8 cellular contexts compared by ENCODE assay signal in genomic region chr6:85644374-85644762, GRCh38. TPM values are rescaled to one million over a fixed set of nuclear protein-coding genes. Genes with fewer than 3 reads are reported as not detected.
DNase-seq lines count a peak whose midpoint lies in the region; ATAC-seq and TF ChIP-seq lines count a peak whose summit lies in the region.

No MANE protein-coding gene starts in this region.

- no peak for TF ChIP-seq POLR2A in heart left ventricle (IDR thresholded peaks at IDR 0.05)
- TF ChIP-seq POLR2A in lower leg skin (IDR thresholded peaks at IDR 0.05), result no peak

- H3K4me3 ChIP-seq in heart left ventricle, result peak overlapping the region; percentile 64 to 99 (median 93)
- H3K4me3 ChIP-seq in lower leg skin (ENCODE audit: low read depth, poor library complexity, severe bottlenecking), result peak overlapping the region; percentile 72
- peak overlapping the region; percentile 8 for H3K4me3 ChIP-seq in urinary bladder (ENCODE audit: low read depth, low read length)

- intact Hi-C loops in heart left ventricle (cut with DNase I) (loop anchor here in 6 of 10 donors (2.0 to 5.0 kb wide), 4 partner anchors 32 to 52 kb away; partner anchors contain the start of gene SNX14 (in 3 of the 6)), left cardiac atrium (cut with DNase I) (loop anchor here in 1 of 2 donors (5.0 kb wide), 1 partner anchor 33 kb away; no protein-coding TSS in a partner anchor), lower leg skin (cut with DNase I; ENCODE audit: low total_unique reads) (no loop called here)

- H3K4me1 ChIP-seq in heart left ventricle, result peaks cover 4 to 33% (median 24%) of the 10 kb centered on the region in 12 donors
- H3K4me1 ChIP-seq in urinary bladder (ENCODE audit: insufficient read depth), result no peaks in the 10 kb centered on the region

- H3K36me3 ChIP-seq in heart left ventricle, result peaks cover 0 to 18% (median 14%) of the 10 kb centered on the region in 9 donors
- H3K36me3 ChIP-seq in urinary bladder (ENCODE audit: insufficient read depth), result no peaks in the 10 kb centered on the region

- 0% methylated on average over 4 of the region's 4 CpGs for WGBS in heart left ventricle, 4 donors
- 0 to 1% methylated on average over 4 of the region's 4 CpGs for WGBS in lower leg skin, 2 donors
- WGBS in urinary bladder, result under 1% methylated on average over 4 of the region's 4 CpGs

- TF ChIP-seq CTCF in heart left ventricle (IDR thresholded peaks at IDR 0.05), result no peak
- TF ChIP-seq CTCF in lower leg skin (IDR thresholded peaks at IDR 0.05), result no peak

- H3K27ac ChIP-seq in heart left ventricle (peak overlapping the region; percentile 95 to 100 (median 99)), angular gyrus (ENCODE audit: low read depth, low read length) (peak overlapping the region; percentile 97), urinary bladder (ENCODE audit: low read depth) (peak overlapping the region; percentile 98)

- ATAC-seq in heart left ventricle (no peak), left cardiac atrium (no peak), GM19397 (IDR thresholded peaks at IDR 0.05; ENCODE audit: unreplicated experiment) (no peak)

- H3K9me3 ChIP-seq in heart left ventricle, result no peaks in the 10 kb centered on the region

- no peaks in the 10 kb centered on the region for H3K27me3 ChIP-seq in heart left ventricle

- DNase-seq in heart left ventricle (no peak), left cardiac atrium (no peak), lower leg skin (ENCODE audit: low spot score in 2 of 2) (no peak), NCI-H1048 (lab: John Stamatoyannopoulos, UW) (no peak)
- no peak for DNase-seq in stimulated activated CD4-positive, alpha-beta T cell treated with anti-CD3 and anti-CD28 coated beads, Interleukin-2, amount 100 ng/mL, for 24 hours

RNA-seq across cellular contexts. Expression of gene SYNCRIP, which starts 1.7 kb away (rescaled TPM):
- total RNA-seq in heart left ventricle (10 to 100 TPM; 28.4 to 71.0 (median 59.0) TPM), left cardiac atrium (10 to 100 TPM; 48.7 to 84.9 TPM), lower leg skin (10 to 100 TPM; 49.4 to 56.3 (median 50.6) TPM), urinary bladder (111 TPM)
- polyA plus RNA-seq in heart left ventricle (10 to 100 TPM; 23.7 to 51.3 TPM), urinary bladder (55.5 TPM)

RNA-seq across cellular contexts. Expression of gene SNX14, which starts 50.7 kb away (rescaled TPM):
- total RNA-seq in heart left ventricle (10 to 100 TPM; 23.3 to 41.8 (median 31.8) TPM), left cardiac atrium (10 to 100 TPM; 38.0 to 39.5 TPM), lower leg skin (10 to 100 TPM; 38.3 to 75.3 (median 56.6) TPM), urinary bladder (207 TPM)
- polyA plus RNA-seq in heart left ventricle (10 to 100 TPM; 30.6 to 37.3 TPM), urinary bladder (43.1 TPM)

Comparison
In these comparisons a context has a peak if more than half of its experiments do, and no peak if none do; other contexts are left out.
1. H3K4me3 ChIP-seq: peak in every context shown above with its lines; median percentile 93 in heart left ventricle; 72 in lower leg skin; 8 in urinary bladder.